In genomic region chr17:2911035-2911754, GRCh38 we compare ENCODE assay signal across 16 cellular contexts.
DNase-seq lines count a peak whose midpoint lies in the region; ATAC-seq and TF ChIP-seq lines count a peak whose summit lies in the region.
"Had no signal": no experiment of that assay in that cellular context is flagged by ENCODE, and none has a peak within 500 bp of the region (broad histone marks: within the 10 kb centered on the region; RNA-seq: fewer than 3 reads in every experiment).

No MANE protein-coding gene starts in this region.

- no peak for ATAC-seq in HG03378 (IDR thresholded peaks at IDR 0.05; ENCODE audit: unreplicated experiment)
- ATAC-seq: CD8-positive, alpha-beta T cell had no signal

- no peaks in the 10 kb centered on the region for H3K9me3 ChIP-seq in BE2C
- H3K9me3 ChIP-seq: tibial nerve had no signal

- H3K36me3 ChIP-seq in BE2C = peaks cover 20% of the 10 kb centered on the region

- no peaks in the 10 kb centered on the region for H3K27me3 ChIP-seq in BE2C
- H3K27me3 ChIP-seq: tibial nerve had no signal

- peaks cover 27% of the 10 kb centered on the region for H3K4me1 ChIP-seq in BE2C
- H3K4me1 ChIP-seq: tibial nerve had no signal

- no peak overlapping the region for H3K4me3 ChIP-seq in BE2C (ENCODE audit: low read depth, low read length)
- H3K4me3 ChIP-seq: skin epidermis, tibial nerve had no signal

- TF ChIP-seq CTCF in BE2C (IDR thresholded peaks at IDR 0.05; ENCODE audit: low read depth, low read length) = no peak

- DNase-seq in BE2C = peak; percentile 58
- peak; percentile 92 for DNase-seq in NCI-H2171 (lab: John Stamatoyannopoulos, UW)
- DNase-seq in cerebellar cortex (ENCODE audit: low spot score) = peak; percentile 51
- peak; percentile 7 for DNase-seq in left kidney (ENCODE audit: low read depth, low spot score)
- no peak for DNase-seq in NCI-H446 treated with DMSO at 0.1 percent for 48 hours (lab: John Stamatoyannopoulos, UW)
- DNase-seq in dedifferentiated amniotic fluid mesenchymal stem cell (ENCODE audit: extremely low spot score) = no peak
- DNase-seq in HT-29 (ENCODE audit: low spot score) = no peak
- DNase-seq: activated CD4-positive, alpha-beta T cell treated with anti-CD3 and anti-CD28 coated beads for 4 hours; activated T-cell treated with anti-CD3 and anti-CD28 coated beads, Interleukin-2, amount 50 U/mL, for 24 hours; CD8-positive, alpha-beta T cell; H7; NCI-H187; NCI-H226 had no signal

Comparison
In these comparisons a context has a peak if more than half of its experiments do, and no peak if none do; other contexts are left out.
1. DNase-seq: peak in BE2C (single experiment), NCI-H2171 (single experiment), cerebellar cortex (single experiment) and left kidney (single experiment); none in NCI-H446 treated with DMSO at 0.1 percent for 48 hours (single experiment), dedifferentiated amniotic fluid mesenchymal stem cell (single experiment) and HT-29 (single experiment).